In the genomic region with DNA sequence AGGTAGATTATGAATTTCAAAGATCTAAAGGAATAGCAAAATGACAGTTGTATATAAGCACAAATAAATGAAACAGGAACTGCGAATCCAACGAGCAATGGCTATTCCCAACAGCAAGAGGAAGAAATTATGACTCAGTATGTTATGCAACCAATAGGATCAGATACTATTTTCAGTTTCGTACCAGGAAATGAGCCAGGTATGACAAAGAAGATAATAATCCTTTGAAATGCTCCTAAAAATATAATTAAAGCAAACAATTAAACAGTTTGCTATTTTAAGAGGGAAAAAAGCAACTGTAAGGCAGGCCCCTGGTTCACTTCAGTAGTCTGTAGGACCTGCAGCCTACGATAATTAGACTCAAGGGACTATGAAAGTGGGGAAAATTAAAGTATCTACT, we compare ENCODE assay signal across 1 cellular context.
TF ChIP-seq lines count a peak whose summit lies in the region.

No MANE protein-coding gene starts in this region.

TF ChIP-seq in K562, 482 proteins besides CTCF, POLR2A, EP300 and RAD21 (continued from another document):
- TF ChIP-seq, protein P1, sequence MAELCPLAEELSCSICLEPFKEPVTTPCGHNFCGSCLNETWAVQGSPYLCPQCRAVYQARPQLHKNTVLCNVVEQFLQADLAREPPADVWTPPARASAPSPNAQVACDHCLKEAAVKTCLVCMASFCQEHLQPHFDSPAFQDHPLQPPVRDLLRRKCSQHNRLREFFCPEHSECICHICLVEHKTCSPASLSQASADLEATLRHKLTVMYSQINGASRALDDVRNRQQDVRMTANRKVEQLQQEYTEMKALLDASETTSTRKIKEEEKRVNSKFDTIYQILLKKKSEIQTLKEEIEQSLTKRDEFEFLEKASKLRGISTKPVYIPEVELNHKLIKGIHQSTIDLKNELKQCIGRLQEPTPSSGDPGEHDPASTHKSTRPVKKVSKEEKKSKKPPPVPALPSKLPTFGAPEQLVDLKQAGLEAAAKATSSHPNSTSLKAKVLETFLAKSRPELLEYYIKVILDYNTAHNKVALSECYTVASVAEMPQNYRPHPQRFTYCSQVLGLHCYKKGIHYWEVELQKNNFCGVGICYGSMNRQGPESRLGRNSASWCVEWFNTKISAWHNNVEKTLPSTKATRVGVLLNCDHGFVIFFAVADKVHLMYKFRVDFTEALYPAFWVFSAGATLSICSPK (IDR thresholded peaks at IDR 0.05; ENCODE audit: borderline replicate concordance), result no peak
- TF ChIP-seq NCOA1 (IDR thresholded peaks at IDR 0.05; ENCODE audit: low read depth), result no peak
- TF ChIP-seq ZNF143 (CRISPR knock-in tag; IDR thresholded peaks at IDR 0.05), result no peak
- 0 out of 2 replicates have a peak, but pooled peaks have one; percentile 17 for TF ChIP-seq ARID1B (IDR thresholded peaks at IDR 0.05)
- TF ChIP-seq, protein P2, sequence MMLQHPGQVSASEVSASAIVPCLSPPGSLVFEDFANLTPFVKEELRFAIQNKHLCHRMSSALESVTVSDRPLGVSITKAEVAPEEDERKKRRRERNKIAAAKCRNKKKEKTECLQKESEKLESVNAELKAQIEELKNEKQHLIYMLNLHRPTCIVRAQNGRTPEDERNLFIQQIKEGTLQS (IDR thresholded peaks at IDR 0.05), result peak; percentile 70
- TF ChIP-seq, protein P2 (CRISPR knock-in tag; conservative IDR thresholded peaks at IDR 0.05), result no peak
- no peak for TF ChIP-seq TRIM28 (IDR thresholded peaks at IDR 0.05)
- peak; percentile 33; the same call in 1 of the 2 replicates for TF ChIP-seq SMARCA4 (IDR thresholded peaks at IDR 0.05)
- 0 out of 4 replicates have a peak, but pooled peaks of 1 of the 2 experiments have one; percentile 14 for TF ChIP-seq TRIM24 (IDR thresholded peaks at IDR 0.05)
- TF ChIP-seq, protein P3, sequence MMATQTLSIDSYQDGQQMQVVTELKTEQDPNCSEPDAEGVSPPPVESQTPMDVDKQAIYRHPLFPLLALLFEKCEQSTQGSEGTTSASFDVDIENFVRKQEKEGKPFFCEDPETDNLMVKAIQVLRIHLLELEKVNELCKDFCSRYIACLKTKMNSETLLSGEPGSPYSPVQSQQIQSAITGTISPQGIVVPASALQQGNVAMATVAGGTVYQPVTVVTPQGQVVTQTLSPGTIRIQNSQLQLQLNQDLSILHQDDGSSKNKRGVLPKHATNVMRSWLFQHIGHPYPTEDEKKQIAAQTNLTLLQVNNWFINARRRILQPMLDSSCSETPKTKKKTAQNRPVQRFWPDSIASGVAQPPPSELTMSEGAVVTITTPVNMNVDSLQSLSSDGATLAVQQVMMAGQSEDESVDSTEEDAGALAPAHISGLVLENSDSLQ (IDR thresholded peaks at IDR 0.05), result no peak
- no peak for TF ChIP-seq DMBX1 (CRISPR knock-in tag; IDR thresholded peaks at IDR 0.05; ENCODE audit: borderline replicate concordance)
- TF ChIP-seq FOSL1 (tag; conservative IDR thresholded peaks at IDR 0.05), result peak; percentile 68
- TF ChIP-seq TCFL5 (CRISPR knock-in tag; conservative IDR thresholded peaks at IDR 0.05), result no peak
- TF ChIP-seq, protein P4, sequence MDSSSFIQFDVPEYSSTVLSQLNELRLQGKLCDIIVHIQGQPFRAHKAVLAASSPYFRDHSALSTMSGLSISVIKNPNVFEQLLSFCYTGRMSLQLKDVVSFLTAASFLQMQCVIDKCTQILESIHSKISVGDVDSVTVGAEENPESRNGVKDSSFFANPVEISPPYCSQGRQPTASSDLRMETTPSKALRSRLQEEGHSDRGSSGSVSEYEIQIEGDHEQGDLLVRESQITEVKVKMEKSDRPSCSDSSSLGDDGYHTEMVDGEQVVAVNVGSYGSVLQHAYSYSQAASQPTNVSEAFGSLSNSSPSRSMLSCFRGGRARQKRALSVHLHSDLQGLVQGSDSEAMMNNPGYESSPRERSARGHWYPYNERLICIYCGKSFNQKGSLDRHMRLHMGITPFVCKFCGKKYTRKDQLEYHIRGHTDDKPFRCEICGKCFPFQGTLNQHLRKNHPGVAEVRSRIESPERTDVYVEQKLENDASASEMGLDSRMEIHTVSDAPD (CRISPR knock-in tag; IDR thresholded peaks at IDR 0.05), result no peak
- no peak for TF ChIP-seq TAF1 (IDR thresholded peaks at IDR 0.05; ENCODE audit: control insufficient read depth, extremely low read depth, insufficient read depth, low read length, severe bottlenecking)
- TF ChIP-seq CEBPG (CRISPR knock-in tag; IDR thresholded peaks at IDR 0.05), result no peak
- TF ChIP-seq CEBPG (tag; conservative IDR thresholded peaks at IDR 0.05 in 1 of 2, IDR thresholded peaks at IDR 0.05 in 1 of 2), result peak in 1 of 2 experiments; percentile 58; a peak in 2 of 4 replicates
